ENCODE assay signal across 18 cellular contexts in genomic region chr9:599933-600461, GRCh38.
"Had no signal": no experiment of that assay in that cellular context is flagged by ENCODE, and none has a peak within 500 bp of the region (broad histone marks: within the 10 kb centered on the region; RNA-seq: fewer than 3 reads in every experiment).

No MANE protein-coding gene starts in this region.

- DNase-seq: cortex of kidney; dorsolateral prefrontal cortex; effector CD8-positive, alpha-beta T cell; immature natural killer cell; mesendoderm; naive B cell; nephron progenitor cell; stimulated activated CD4-positive, alpha-beta T cell treated with anti-CD3 and anti-CD28 coated beads, Interleukin-2, amount 100 ng/mL, for 24 hours; stimulated activated CD4-positive, alpha-beta T cell treated with anti-CD3 and anti-CD28 coated beads, Interleukin-4, amount 100 ng/mL, for 4 hours; stimulated activated naive B cell treated with anti-CD40 and anti-IgM and Interleukin-4, amounts not matched to agents 10 μg/mL and 1 μg/mL and 100 μg/mL, for 72 hours; stimulated activated naive CD8-positive, alpha-beta T cell treated with anti-CD3 and anti-CD28 coated beads, Interleukin-15, amount 100 ng/mL, for 72 hours; testis; upper lobe of right lung had no signal

- H3K9me3 ChIP-seq: prostate gland, testis, upper lobe of right lung, vagina had no signal

- H3K36me3 ChIP-seq: prostate gland, tibial nerve, upper lobe of right lung, vagina had no signal

- H3K27me3 ChIP-seq: dorsolateral prefrontal cortex, testis, tibial nerve, upper lobe of right lung, vagina had no signal

- H3K27ac ChIP-seq: dorsolateral prefrontal cortex, parathyroid adenoma, prostate gland, testis, tibial nerve, upper lobe of right lung, vagina had no signal

- H3K4me3 ChIP-seq: dorsolateral prefrontal cortex, prostate gland, testis, tibial nerve, upper lobe of right lung, vagina had no signal

- H3K4me1 ChIP-seq: parathyroid adenoma, prostate gland, testis, tibial nerve, vagina had no signal

- ATAC-seq: sciatic nerve; stimulated activated naive B cell treated with anti-CD40 and anti-IgM and Interleukin-4, amounts not matched to agents 10 μg/mL and 1 μg/mL and 100 μg/mL, for 72 hours; stimulated activated naive CD8-positive, alpha-beta T cell treated with anti-CD3 and anti-CD28 coated beads, Interleukin-15, amount 100 ng/mL, for 72 hours; upper lobe of right lung had no signal
